In the genomic region with DNA sequence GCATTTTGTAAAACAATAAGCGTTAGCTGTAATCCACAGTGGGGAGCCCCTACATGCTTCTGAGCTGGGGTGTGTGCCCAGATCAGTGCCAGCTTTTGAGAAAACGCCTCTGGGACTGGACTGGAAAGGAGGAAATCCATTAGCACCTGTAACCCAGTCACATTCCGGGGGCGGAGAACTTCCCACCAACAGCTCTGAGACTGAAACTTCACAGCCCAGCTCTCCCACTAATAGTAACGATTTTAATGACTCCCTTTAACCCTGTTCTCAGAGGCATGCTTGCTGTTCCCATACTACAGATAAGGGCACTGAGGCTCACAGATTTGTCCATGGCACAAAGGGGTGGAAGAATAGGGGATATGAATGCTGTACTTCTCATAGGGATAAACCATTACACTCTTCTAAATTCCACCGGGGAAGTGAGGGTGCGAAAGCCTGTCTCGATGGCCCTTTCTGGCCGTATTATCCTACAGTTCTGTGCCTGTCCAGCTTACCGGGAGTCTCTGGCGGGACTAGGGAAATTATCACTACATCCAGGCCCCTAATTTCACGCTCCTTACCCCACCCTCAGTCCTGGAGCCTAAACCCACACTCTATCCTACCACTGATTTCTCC, we compare ENCODE assay signal across 6 cellular contexts. TPM values are rescaled to one million over a fixed set of nuclear protein-coding genes. Genes with fewer than 3 reads are reported as not detected.
DNase-seq lines count a peak whose midpoint lies in the region; ATAC-seq and TF ChIP-seq lines count a peak whose summit lies in the region.

No MANE protein-coding gene starts in this region.

- no peak for TF ChIP-seq EP300 in tibial nerve (IDR thresholded peaks at IDR 0.05)

- TF ChIP-seq POLR2A in tibial nerve (IDR thresholded peaks at IDR 0.05), result no peak

- DNase-seq in Calu3 (peak; percentile 17), SK-N-MC (ENCODE audit: low read depth, low spot score) (no peak), iPS DF 6.9 (ENCODE audit: low read depth, low spot score) (no peak), tibial nerve (ENCODE audit: low spot score in 2 of 2) (no peak), hippocampal formation (lab: John Stamatoyannopoulos, UW) (no peak)

- H3K27ac ChIP-seq in SK-N-MC, result 0 out of 2 replicates have a peak overlapping the region, but pooled peaks have one; percentile 31
- H3K27ac ChIP-seq in iPS DF 6.9 (ENCODE audit: low read length), result no peak overlapping the region
- peak overlapping the region; percentile 22 to 92 (median 80) for H3K27ac ChIP-seq in tibial nerve

- ATAC-seq in HG03432 (IDR thresholded peaks at IDR 0.05; ENCODE audit: unreplicated experiment), result no peak

- H3K27me3 ChIP-seq in iPS DF 6.9 (ENCODE audit: control insufficient read depth, insufficient read depth, low read length) (no peaks in the 10 kb centered on the region), tibial nerve (no peaks in the 10 kb centered on the region)

- CTCF ChIA-PET in Calu3 (lab: Charles Lee), result interaction anchor here (2.0 to 2.2 kb wide), 2 partner anchors 12 to 39 kb away, joined by 20 read pairs; partner anchors contain the start of gene SIX5

- peak overlapping the region; percentile 83 for H3K27ac Mint-ChIP-seq in Calu3 (ENCODE audit: unreplicated experiment)

- no peaks in the 10 kb centered on the region for H3K9me3 Mint-ChIP-seq in Calu3 (ENCODE audit: low read depth, unreplicated experiment)

- peaks cover 22% of the 10 kb centered on the region for H3K36me3 Mint-ChIP-seq in Calu3 (ENCODE audit: insufficient read depth, unreplicated experiment)

- H3K36me3 ChIP-seq in SK-N-MC (ENCODE audit: insufficient read depth, low read length), result no peaks in the 10 kb centered on the region
- no peaks in the 10 kb centered on the region for H3K36me3 ChIP-seq in iPS DF 6.9 (ENCODE audit: control insufficient read depth, insufficient read depth, low read length)
- H3K36me3 ChIP-seq in tibial nerve, result no peaks in the 10 kb centered on the region

- intact Hi-C loops in Calu3 (cut with micrococcal nuclease; ENCODE audit: unreplicated experiment), result no loop called here

- H3K4me3 Mint-ChIP-seq in Calu3 (ENCODE audit: low read depth, unreplicated experiment), result peak overlapping the region; percentile 97

- TSS peak; percentile 69 for BruUV-seq in Calu3 (replicated peaks; lab: Mats Ljungman, UMichigan)

- peaks cover 26% of the 10 kb centered on the region for H3K4me1 Mint-ChIP-seq in Calu3 (ENCODE audit: low read depth, unreplicated experiment)

- H3K9ac ChIP-seq in SK-N-MC (ENCODE audit: insufficient read length), result peak overlapping the region; percentile 90

- no peak for TF ChIP-seq CTCF in Calu3 (IDR thresholded peaks at IDR 0.05; ENCODE audit: unreplicated experiment)
- TF ChIP-seq CTCF in tibial nerve (IDR thresholded peaks at IDR 0.05), result no peak

- H3K27me3 Mint-ChIP-seq in Calu3 (ENCODE audit: unreplicated experiment), result no peaks in the 10 kb centered on the region

- H3K4me1 ChIP-seq in iPS DF 6.9 (ENCODE audit: control insufficient read depth, insufficient read depth, low read length) (no peaks in the 10 kb centered on the region; the same call in 1 of the 2 replicates), tibial nerve (peaks cover 0 to 27% (median 13%) of the 10 kb centered on the region in 4 donors)

- H3K9me3 ChIP-seq in SK-N-MC (ENCODE audit: low read depth, low read length), result no peaks in the 10 kb centered on the region
- no peaks in the 10 kb centered on the region for H3K9me3 ChIP-seq in iPS DF 6.9 (ENCODE audit: control insufficient read depth, insufficient read depth, low read length)
- no peaks in the 10 kb centered on the region for H3K9me3 ChIP-seq in tibial nerve

- WGBS in iPS DF 6.9 (ENCODE audit: insufficient coverage, insufficient read length), result no CpG with 5 or more reads among the region's 12 CpGs
- WGBS in tibial nerve, 2 donors, result 12 to 13% methylated on average over 12 of the region's 12 CpGs

- peak overlapping the region; percentile 94 for H3K4me3 ChIP-seq in SK-N-MC
- peak overlapping the region; percentile 68; the same call in 1 of the 2 replicates for H3K4me3 ChIP-seq in iPS DF 6.9 (ENCODE audit: low read length)
- peak overlapping the region; percentile 72 to 94 (median 84) for H3K4me3 ChIP-seq in tibial nerve

RNA-seq across cellular contexts. Expression of gene FBXO46, which starts 0.8 kb away (rescaled TPM):
- 43.8 and 53.6 TPM in 2 replicates for total RNA-seq in Calu3 (2022)
- 10 to 100 TPM in 3 of 4 donors, 1 to 10 TPM in 1; 9.8 to 15.9 (median 13.7) TPM for total RNA-seq in tibial nerve

RNA-seq across cellular contexts. Expression of gene MEIOSIN, which starts 3.4 kb away (rescaled TPM):
- total RNA-seq in Calu3 (2022) (not detected in 2 replicates), tibial nerve (not detected)

RNA-seq across cellular contexts. Expression of gene QPCTL, which starts 37.4 kb away (rescaled TPM):
- total RNA-seq in Calu3 (2022) (20.4 and 20.7 TPM in 2 replicates), tibial nerve (10 to 100 TPM in 2 of 4 donors, 1 to 10 TPM in 2; 5.9 to 13.2 (median 10.5) TPM)

RNA-seq across cellular contexts. Expression of gene SNRPD2, which starts 38.1 kb away (rescaled TPM):
- total RNA-seq in Calu3 (2022) (603 and 663 TPM in 2 replicates), tibial nerve (100 to 1,000 TPM; 125 to 151 (median 137) TPM)

RNA-seq across cellular contexts. Expression of gene SIX5, which starts 39.2 kb away (rescaled TPM):
- total RNA-seq in Calu3 (2022), result 12.9 and 15.0 TPM in 2 replicates
- 10 to 100 TPM; 21.0 to 31.0 (median 22.9) TPM for total RNA-seq in tibial nerve
